In the genomic region with DNA sequence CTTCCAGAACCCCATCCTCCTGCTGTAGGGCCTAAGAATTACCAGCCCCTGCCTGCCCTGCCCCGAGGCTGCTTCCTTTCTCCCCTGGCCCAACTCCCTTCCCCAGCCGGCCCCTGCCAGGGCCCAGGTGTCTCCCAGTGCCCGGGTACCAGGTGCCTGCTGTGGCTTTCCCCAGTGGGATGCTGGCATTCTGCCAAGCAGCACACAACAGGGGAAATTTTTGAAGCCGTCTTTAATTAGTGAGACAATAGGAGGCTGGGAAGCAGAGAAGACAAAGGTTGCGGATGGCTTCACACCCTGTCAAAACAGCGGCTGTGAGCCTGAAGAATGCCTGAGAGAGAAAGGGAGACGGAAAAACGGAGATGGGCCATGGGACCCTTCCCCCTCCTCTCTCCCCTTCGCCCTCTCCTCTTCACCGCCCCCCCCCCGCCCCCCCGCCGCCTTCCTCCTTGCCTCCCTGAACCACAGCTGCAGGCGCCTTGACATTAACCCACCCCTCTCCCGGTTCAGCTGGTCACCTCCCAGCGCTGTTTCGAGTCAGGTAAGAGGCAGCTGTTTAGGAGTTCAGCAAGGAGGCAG, we compare ENCODE assay signal across 15 cellular contexts. TPM values are rescaled to one million over a fixed set of nuclear protein-coding genes. Genes with fewer than 3 reads are reported as not detected.
A peak's percentile ranks its signal among the peaks of the same experiment; 100 is the strongest.
DNase-seq lines count a peak whose midpoint lies in the region; ATAC-seq and TF ChIP-seq lines count a peak whose summit lies in the region.
"Had no signal": no experiment of that assay in that cellular context is flagged by ENCODE, and none has a peak within 500 bp of the region (broad histone marks: within the 10 kb centered on the region; RNA-seq: fewer than 3 reads in every experiment).

No MANE protein-coding gene starts in this region.

- H3K36me3 ChIP-seq in BLaER1 (peaks cover 34% of the 10 kb centered on the region), H7 (replicated peaks; ENCODE audit: control insufficient read depth, insufficient read depth, low read length) (no peaks in the 10 kb centered on the region)
- H3K36me3 ChIP-seq: breast epithelium had no signal

- H4K20me1 ChIP-seq in BLaER1 = peaks cover 99% of the 10 kb centered on the region

- peak overlapping the region; percentile 82 for H3K4me2 ChIP-seq in BLaER1

- DNase-seq in H7 = peak; percentile 86
- DNase-seq in NCI-H2171 (lab: John Stamatoyannopoulos, UW) = peak; percentile 87
- peak; percentile 47 for DNase-seq in iPS DF 19.7 (ENCODE audit: low read depth, low spot score)
- DNase-seq in head of caudate nucleus = no peak
- no peak for DNase-seq in HEK293T (ENCODE audit: extremely low spot score)
- DNase-seq in left ventricle myocardium superior = no peak
- DNase-seq in middle frontal gyrus (ENCODE audit: extremely low spot score, low spot score) = no peak
- DNase-seq: activated naive CD4-positive, alpha-beta T cell treated with Interleukin-2 at 50 U/mL for 16 hours; effector memory CD8-positive, alpha-beta T cell; foreskin keratinocyte; right cardiac atrium; stimulated activated CD4-positive, alpha-beta T cell treated with anti-CD3 and anti-CD28 coated beads, Interleukin-4, amount 100 ng/mL, for 1 hour had no signal

- H3K4me1 ChIP-seq in BLaER1 = peaks cover 63% of the 10 kb centered on the region
- H3K4me1 ChIP-seq: breast epithelium, foreskin keratinocyte had no signal

- no peak for ATAC-seq in left ventricle myocardium superior
- ATAC-seq: effector memory CD8-positive, alpha-beta T cell; foreskin keratinocyte; right cardiac atrium had no signal

- H3K4me3 ChIP-seq in BLaER1 (no peak overlapping the region), H7 (ENCODE audit: insufficient read depth, low read depth, low read length) (no peak overlapping the region)
- H3K4me3 ChIP-seq: breast epithelium had no signal

- H3K9ac ChIP-seq in BLaER1 = no peak overlapping the region

- CTCF ChIA-PET in HEK293T (lab: Yijun Ruan, JAX) = interaction anchor here (0.9 to 1.0 kb wide), 2 partner anchors 28 to 155 kb away, joined by 3 to 5 read pairs; no protein-coding TSS in a partner anchor

- POLR2A ChIA-PET in HEK293T (lab: Yijun Ruan, JAX) = no interaction called here

- H3K27me3 ChIP-seq in BLaER1 (no peaks in the 10 kb centered on the region), H7 (ENCODE audit: control insufficient read depth, insufficient read depth, low read length) (no peaks in the 10 kb centered on the region; the same call in 1 of the 2 replicates)
- H3K27me3 ChIP-seq: breast epithelium had no signal

- intact Hi-C loops in head of caudate nucleus (cut with DNase I) (no loop called here), left ventricle myocardium superior (cut with micrococcal nuclease) (no loop called here)

- H3K9me3 ChIP-seq in BLaER1 = no peaks in the 10 kb centered on the region
- H3K9me3 ChIP-seq: breast epithelium had no signal

- H3K27ac ChIP-seq in BLaER1 = peak overlapping the region; percentile 56; the same call in 1 of the 2 replicates
- H3K27ac ChIP-seq: breast epithelium, foreskin keratinocyte had no signal

TF ChIP-seq in HEK293T, 16 proteins besides CTCF, POLR2A, EP300 and RAD21:
- no peak for TF ChIP-seq FOXM1 (IDR thresholded peaks at IDR 0.05; ENCODE audit: borderline replicate concordance)
- TF ChIP-seq FOXA1 (IDR thresholded peaks at IDR 0.05) = no peak
- TF ChIP-seq TARDBP (IDR thresholded peaks at IDR 0.05) = no peak
- no peak for TF ChIP-seq ARNT (IDR thresholded peaks at IDR 0.05)
- TF ChIP-seq ZNF384 (IDR thresholded peaks at IDR 0.05) = no peak
- no peak for TF ChIP-seq ELF4 (IDR thresholded peaks at IDR 0.05)
- no peak for TF ChIP-seq HDGF (IDR thresholded peaks at IDR 0.05; ENCODE audit: borderline replicate concordance)

RNA-seq across cellular contexts. Expression of gene LRRN2, which starts 33.6 kb away (rescaled TPM):
- 10.9 and 20.6 TPM in 2 replicates for total RNA-seq in H7 (2014; rRNA removed; shearing (Covaris generic))
- total RNA-seq in left ventricle myocardium superior = 2.3 TPM
- total RNA-seq: foreskin keratinocyte, SK-MEL-5 had no signal

Comparison
In these comparisons a context has a peak if more than half of its experiments do, and no peak if none do; other contexts are left out.
1. DNase-seq: peak in H7 (single experiment), NCI-H2171 (single experiment) and iPS DF 19.7 (single experiment); none in head of caudate nucleus (0 of 42), HEK293T (single experiment), left ventricle myocardium superior (single experiment) and middle frontal gyrus (single experiment).